21 cellular contexts compared by ENCODE assay signal in the genomic region with DNA sequence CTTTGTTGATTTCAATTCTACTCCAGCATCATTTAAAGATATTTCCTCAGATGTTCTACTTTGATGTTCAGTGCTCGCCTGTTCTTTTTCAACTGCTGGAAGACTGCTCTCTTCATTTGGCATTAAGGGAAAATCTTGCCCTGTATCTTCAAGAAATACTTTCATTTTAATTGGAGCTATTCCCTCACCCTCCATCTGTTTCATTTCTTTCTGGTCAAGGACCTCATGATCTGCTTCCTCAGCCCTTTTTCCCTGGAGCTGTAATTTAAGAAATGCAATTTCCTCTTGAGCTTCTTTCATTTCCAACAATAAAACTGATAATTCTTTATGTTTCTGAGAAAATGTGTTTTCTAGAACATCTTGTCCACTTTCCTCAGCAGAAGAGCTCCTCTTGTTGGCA. TPM values are rescaled to one million over a fixed set of nuclear protein-coding genes. Genes with fewer than 3 reads are reported as not detected.
"Had no signal": no experiment of that assay in that cellular context is flagged by ENCODE, and none has a peak within 500 bp of the region (broad histone marks: within the 10 kb centered on the region; RNA-seq: fewer than 3 reads in every experiment).

No MANE protein-coding gene starts in this region.

- ATAC-seq: activated T-cell treated with anti-CD3 and anti-CD28 coated beads, Interleukin-2, amount 50 U/mL, for 4 hours had no signal

- H3K9me3 ChIP-seq: SJCRH30, SK-N-SH had no signal

- H3K27me3 ChIP-seq: brain microvascular endothelial cell, SJCRH30 had no signal

- H3K4me1 ChIP-seq: SJCRH30 had no signal

- DNase-seq: activated CD4-positive, alpha-beta memory T cell treated with anti-CD3 and anti-CD28 coated beads for 36 hours; activated CD4-positive, alpha-beta T cell treated with anti-CD3 and anti-CD28 coated beads, Interleukin-2, amount 10 ng/mL, durations not matched to agents 7 days and 5 days; activated CD4-positive, CD25-positive, alpha-beta regulatory T cell; activated CD8-positive, alpha-beta memory T cell treated with anti-CD3 and anti-CD28 coated beads for 24 hours; activated effector memory CD4-positive, alpha-beta T cell treated with anti-CD3 and anti-CD28 coated beads, Interleukin-2, amount 50 U/mL, for 16 hours; activated naive CD4-positive, alpha-beta T cell treated with anti-CD3 and anti-CD28 coated beads for 36 hours; activated T-cell treated with anti-CD3 and anti-CD28 coated beads, Interleukin-2, amount 50 U/mL, for 4 hours; brain microvascular endothelial cell; KG1; NCI-H1092; NCI-H1417; NCI-H2029 treated with DMSO at 0.1 percent for 48 hours; NCI-H345; NCI-H510A; NCI-H526 treated with DMSO at 0.1 percent for 48 hours; NCI-H82; SJCRH30; SK-N-SH; T-helper 1 cell had no signal

- H3K4me3 ChIP-seq: SJCRH30 had no signal

- H3K27ac ChIP-seq: brain microvascular endothelial cell, SJCRH30, VCaP had no signal

RNA-seq across cellular contexts. Expression of gene HCLS1, which starts 37.8 kb away (rescaled TPM):
- total RNA-seq: LHCN-M2 had no signal
